In the genomic region with DNA sequence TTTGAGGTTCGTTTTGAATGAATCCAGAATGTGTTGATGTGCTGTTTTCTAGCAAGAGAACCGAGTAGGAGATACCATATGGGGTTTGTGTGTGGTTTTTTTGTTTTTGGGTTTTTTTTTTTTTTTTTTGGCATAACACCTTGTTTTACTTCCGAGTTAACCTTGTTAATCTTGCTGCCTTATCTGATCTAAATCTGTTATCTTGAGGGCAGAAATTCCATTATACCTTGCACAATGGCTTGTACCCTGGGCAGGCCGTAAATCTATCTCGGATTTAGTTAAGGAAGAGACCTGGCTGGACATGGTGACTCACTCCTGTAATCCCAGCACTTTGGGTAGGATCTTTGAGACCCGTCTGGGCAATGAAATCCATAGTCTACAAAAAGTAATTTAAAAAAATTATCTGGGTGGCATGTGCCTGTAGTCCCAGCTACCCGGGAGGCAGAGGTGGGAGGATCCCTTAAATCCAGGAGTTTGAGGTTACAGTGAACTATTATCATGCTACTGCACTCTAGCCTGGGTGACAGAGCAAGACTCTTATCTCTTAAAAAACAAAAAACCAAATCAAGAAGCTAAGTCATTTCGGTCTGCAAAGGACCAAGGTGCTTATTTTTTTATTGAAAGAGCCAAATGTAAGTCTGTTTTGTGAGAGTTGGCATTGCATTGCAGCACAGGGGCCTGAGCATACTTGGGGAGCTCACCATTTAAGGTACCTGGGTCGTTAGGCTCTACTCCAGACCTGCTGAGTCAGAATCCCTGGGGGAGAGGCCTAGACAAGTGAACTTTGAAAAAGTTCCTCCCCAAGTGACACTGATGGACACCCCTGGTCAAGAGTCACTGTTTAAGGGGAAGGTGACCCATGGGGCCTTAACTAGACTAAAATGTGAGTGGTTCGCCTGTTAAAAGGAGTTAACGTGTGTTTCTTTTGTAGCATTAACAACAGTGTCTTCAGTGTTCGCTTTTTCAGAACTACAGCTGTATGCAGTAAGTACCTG, we compare ENCODE assay signal across 1 cellular context.
TF ChIP-seq lines count a peak whose summit lies in the region.

No MANE protein-coding gene starts in this region.

TF ChIP-seq in K562, 482 proteins besides CTCF, POLR2A, EP300 and RAD21 (continued from another document and continues in another):
- TF ChIP-seq TAF7 (tag; IDR thresholded peaks at IDR 0.05) (no peak), ZC3H4 (CRISPR knock-in tag; IDR thresholded peaks at IDR 0.05; ENCODE audit: borderline replicate concordance) (no peak), RHOXF2B (CRISPR knock-in tag; conservative IDR thresholded peaks at IDR 0.05) (no peak), YY1 (IDR thresholded peaks at IDR 0.05; ENCODE audit: borderline replicate concordance in 1 of 3, control insufficient read depth in 1 of 3, extremely low read depth in 1 of 3, insufficient read depth in 3 of 3, insufficient read length in 1 of 3, insufficient replicate concordance in 2 of 3, low read depth in 1 of 3, low read length in 2 of 3) (no peak), ELF2 (CRISPR knock-in tag; IDR thresholded peaks at IDR 0.05) (no peak), BRF1 (IDR thresholded peaks at IDR 0.05; ENCODE audit: borderline replicate concordance, extremely low read depth, insufficient read length) (no peak), JUND (IDR thresholded peaks at IDR 0.05; ENCODE audit: borderline replicate concordance, low read depth, low read length) (peak; percentile 53; the same call in 1 of the 2 replicates), JUND (tag; IDR thresholded peaks at IDR 0.05; ENCODE audit: borderline replicate concordance, low read depth, low read length) (no peak; the same call in 2 of the 3 replicates), ZNF174 (CRISPR knock-in tag; IDR thresholded peaks at IDR 0.05) (no peak), MTA1 (IDR thresholded peaks at IDR 0.05; ENCODE audit: borderline replicate concordance) (0 out of 2 replicates have a peak, but pooled peaks have one; percentile 51), TCF7 (IDR thresholded peaks at IDR 0.05; ENCODE audit: borderline replicate concordance) (no peak), SIX5 (IDR thresholded peaks at IDR 0.05; ENCODE audit: borderline replicate concordance in 1 of 2, insufficient read depth in 1 of 2, low read depth in 1 of 2, low read length in 2 of 2) (no peak), HOXB6 (CRISPR knock-in tag; IDR thresholded peaks at IDR 0.05; ENCODE audit: borderline replicate concordance) (no peak), CTBP1 (IDR thresholded peaks at IDR 0.05; ENCODE audit: borderline replicate concordance) (peak; percentile 56; the same call in 1 of the 2 replicates), PTBP1 (IDR thresholded peaks at IDR 0.05; ENCODE audit: low read depth, low read length) (no peak), HNRNPL (IDR thresholded peaks at IDR 0.05; ENCODE audit: low read depth, low read length) (no peak), NCOR1 (IDR thresholded peaks at IDR 0.05) (peak; percentile 86), MTF1 (CRISPR knock-in tag; IDR thresholded peaks at IDR 0.05; ENCODE audit: borderline replicate concordance) (no peak), ZNF695 (CRISPR knock-in tag; IDR thresholded peaks at IDR 0.05) (no peak), ESRRA (IDR thresholded peaks at IDR 0.05; ENCODE audit: borderline replicate concordance, low read depth) (no peak), MIER1 (IDR thresholded peaks at IDR 0.05; ENCODE audit: low read depth) (no peak), ZNF282 (CRISPR knock-in tag; IDR thresholded peaks at IDR 0.05) (no peak), MYC (IDR thresholded peaks at IDR 0.05; ENCODE audit: low read depth, low read length) (peak; percentile 58; the same call in 1 of the 2 replicates), MYC (CRISPR knock-in tag; IDR thresholded peaks at IDR 0.05; ENCODE audit: borderline replicate concordance, low read depth) (no peak), ERF (CRISPR knock-in tag; IDR thresholded peaks at IDR 0.05) (no peak), ETV5 (CRISPR knock-in tag; IDR thresholded peaks at IDR 0.05; ENCODE audit: low read depth) (no peak), SETDB1 (IDR thresholded peaks at IDR 0.05; ENCODE audit: low read length) (no peak), KAT7 (CRISPR knock-in tag; IDR thresholded peaks at IDR 0.05; ENCODE audit: borderline replicate concordance) (no peak), CBX1 (IDR thresholded peaks at IDR 0.05; ENCODE audit: low read depth) (no peak), MAFG (tag; conservative IDR thresholded peaks at IDR 0.05) (peak; percentile 80), ZNF445 (CRISPR knock-in tag; IDR thresholded peaks at IDR 0.05; ENCODE audit: low read depth) (no peak), ZNF696 (CRISPR knock-in tag; conservative IDR thresholded peaks at IDR 0.05) (no peak), JUNB (CRISPR knock-in tag; conservative IDR thresholded peaks at IDR 0.05) (no peak), PTRF (tag; IDR thresholded peaks at IDR 0.05) (no peak), GTF2F1 (IDR thresholded peaks at IDR 0.05; ENCODE audit: low read depth, low read length) (no peak), GATAD2B (IDR thresholded peaks at IDR 0.05; ENCODE audit: borderline replicate concordance) (no peak), CBFA2T2 (conservative IDR thresholded peaks at IDR 0.05) (peak; percentile 84), PHF21A (IDR thresholded peaks at IDR 0.05; ENCODE audit: borderline replicate concordance, low read depth) (no peak)
- TF ChIP-seq, protein P1, sequence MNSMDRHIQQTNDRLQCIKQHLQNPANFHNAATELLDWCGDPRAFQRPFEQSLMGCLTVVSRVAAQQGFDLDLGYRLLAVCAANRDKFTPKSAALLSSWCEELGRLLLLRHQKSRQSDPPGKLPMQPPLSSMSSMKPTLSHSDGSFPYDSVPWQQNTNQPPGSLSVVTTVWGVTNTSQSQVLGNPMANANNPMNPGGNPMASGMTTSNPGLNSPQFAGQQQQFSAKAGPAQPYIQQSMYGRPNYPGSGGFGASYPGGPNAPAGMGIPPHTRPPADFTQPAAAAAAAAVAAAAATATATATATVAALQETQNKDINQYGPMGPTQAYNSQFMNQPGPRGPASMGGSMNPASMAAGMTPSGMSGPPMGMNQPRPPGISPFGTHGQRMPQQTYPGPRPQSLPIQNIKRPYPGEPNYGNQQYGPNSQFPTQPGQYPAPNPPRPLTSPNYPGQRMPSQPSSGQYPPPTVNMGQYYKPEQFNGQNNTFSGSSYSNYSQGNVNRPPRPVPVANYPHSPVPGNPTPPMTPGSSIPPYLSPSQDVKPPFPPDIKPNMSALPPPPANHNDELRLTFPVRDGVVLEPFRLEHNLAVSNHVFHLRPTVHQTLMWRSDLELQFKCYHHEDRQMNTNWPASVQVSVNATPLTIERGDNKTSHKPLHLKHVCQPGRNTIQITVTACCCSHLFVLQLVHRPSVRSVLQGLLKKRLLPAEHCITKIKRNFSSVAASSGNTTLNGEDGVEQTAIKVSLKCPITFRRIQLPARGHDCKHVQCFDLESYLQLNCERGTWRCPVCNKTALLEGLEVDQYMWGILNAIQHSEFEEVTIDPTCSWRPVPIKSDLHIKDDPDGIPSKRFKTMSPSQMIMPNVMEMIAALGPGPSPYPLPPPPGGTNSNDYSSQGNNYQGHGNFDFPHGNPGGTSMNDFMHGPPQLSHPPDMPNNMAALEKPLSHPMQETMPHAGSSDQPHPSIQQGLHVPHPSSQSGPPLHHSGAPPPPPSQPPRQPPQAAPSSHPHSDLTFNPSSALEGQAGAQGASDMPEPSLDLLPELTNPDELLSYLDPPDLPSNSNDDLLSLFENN (IDR thresholded peaks at IDR 0.05; ENCODE audit: low read depth in 2 of 2, low read length in 2 of 2): peak in 1 of 2 experiments; percentile 68; a peak in 1 of 4 replicates
- TF ChIP-seq, protein P2, sequence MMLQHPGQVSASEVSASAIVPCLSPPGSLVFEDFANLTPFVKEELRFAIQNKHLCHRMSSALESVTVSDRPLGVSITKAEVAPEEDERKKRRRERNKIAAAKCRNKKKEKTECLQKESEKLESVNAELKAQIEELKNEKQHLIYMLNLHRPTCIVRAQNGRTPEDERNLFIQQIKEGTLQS (IDR thresholded peaks at IDR 0.05): peak; percentile 74
- TF ChIP-seq, protein P2 (CRISPR knock-in tag; conservative IDR thresholded peaks at IDR 0.05): no peak
- TF ChIP-seq, protein P3, sequence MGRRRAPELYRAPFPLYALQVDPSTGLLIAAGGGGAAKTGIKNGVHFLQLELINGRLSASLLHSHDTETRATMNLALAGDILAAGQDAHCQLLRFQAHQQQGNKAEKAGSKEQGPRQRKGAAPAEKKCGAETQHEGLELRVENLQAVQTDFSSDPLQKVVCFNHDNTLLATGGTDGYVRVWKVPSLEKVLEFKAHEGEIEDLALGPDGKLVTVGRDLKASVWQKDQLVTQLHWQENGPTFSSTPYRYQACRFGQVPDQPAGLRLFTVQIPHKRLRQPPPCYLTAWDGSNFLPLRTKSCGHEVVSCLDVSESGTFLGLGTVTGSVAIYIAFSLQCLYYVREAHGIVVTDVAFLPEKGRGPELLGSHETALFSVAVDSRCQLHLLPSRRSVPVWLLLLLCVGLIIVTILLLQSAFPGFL (CRISPR knock-in tag; IDR thresholded peaks at IDR 0.05): no peak
- TF ChIP-seq, protein P4, sequence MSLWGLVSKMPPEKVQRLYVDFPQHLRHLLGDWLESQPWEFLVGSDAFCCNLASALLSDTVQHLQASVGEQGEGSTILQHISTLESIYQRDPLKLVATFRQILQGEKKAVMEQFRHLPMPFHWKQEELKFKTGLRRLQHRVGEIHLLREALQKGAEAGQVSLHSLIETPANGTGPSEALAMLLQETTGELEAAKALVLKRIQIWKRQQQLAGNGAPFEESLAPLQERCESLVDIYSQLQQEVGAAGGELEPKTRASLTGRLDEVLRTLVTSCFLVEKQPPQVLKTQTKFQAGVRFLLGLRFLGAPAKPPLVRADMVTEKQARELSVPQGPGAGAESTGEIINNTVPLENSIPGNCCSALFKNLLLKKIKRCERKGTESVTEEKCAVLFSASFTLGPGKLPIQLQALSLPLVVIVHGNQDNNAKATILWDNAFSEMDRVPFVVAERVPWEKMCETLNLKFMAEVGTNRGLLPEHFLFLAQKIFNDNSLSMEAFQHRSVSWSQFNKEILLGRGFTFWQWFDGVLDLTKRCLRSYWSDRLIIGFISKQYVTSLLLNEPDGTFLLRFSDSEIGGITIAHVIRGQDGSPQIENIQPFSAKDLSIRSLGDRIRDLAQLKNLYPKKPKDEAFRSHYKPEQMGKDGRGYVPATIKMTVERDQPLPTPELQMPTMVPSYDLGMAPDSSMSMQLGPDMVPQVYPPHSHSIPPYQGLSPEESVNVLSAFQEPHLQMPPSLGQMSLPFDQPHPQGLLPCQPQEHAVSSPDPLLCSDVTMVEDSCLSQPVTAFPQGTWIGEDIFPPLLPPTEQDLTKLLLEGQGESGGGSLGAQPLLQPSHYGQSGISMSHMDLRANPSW (CRISPR knock-in tag; IDR thresholded peaks at IDR 0.05): no peak
- TF ChIP-seq, protein P5, sequence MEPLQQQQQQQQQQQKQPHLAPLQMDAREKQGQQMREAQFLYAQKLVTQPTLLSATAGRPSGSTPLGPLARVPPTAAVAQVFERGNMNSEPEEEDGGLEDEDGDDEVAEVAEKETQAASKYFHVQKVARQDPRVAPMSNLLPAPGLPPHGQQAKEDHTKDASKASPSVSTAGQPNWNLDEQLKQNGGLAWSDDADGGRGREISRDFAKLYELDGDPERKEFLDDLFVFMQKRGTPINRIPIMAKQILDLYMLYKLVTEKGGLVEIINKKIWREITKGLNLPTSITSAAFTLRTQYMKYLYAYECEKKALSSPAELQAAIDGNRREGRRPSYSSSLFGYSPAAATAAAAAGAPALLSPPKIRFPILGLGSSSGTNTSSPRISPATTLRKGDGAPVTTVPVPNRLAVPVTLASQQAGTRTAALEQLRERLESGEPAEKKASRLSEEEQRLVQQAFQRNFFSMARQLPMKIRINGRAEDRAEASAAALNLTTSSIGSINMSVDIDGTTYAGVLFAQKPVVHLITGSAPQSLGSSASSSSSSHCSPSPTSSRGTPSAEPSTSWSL (CRISPR knock-in tag; IDR thresholded peaks at IDR 0.05; ENCODE audit: borderline replicate concordance): no peak
- TF ChIP-seq, protein P6, sequence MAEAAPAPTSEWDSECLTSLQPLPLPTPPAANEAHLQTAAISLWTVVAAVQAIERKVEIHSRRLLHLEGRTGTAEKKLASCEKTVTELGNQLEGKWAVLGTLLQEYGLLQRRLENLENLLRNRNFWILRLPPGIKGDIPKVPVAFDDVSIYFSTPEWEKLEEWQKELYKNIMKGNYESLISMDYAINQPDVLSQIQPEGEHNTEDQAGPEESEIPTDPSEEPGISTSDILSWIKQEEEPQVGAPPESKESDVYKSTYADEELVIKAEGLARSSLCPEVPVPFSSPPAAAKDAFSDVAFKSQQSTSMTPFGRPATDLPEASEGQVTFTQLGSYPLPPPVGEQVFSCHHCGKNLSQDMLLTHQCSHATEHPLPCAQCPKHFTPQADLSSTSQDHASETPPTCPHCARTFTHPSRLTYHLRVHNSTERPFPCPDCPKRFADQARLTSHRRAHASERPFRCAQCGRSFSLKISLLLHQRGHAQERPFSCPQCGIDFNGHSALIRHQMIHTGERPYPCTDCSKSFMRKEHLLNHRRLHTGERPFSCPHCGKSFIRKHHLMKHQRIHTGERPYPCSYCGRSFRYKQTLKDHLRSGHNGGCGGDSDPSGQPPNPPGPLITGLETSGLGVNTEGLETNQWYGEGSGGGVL (CRISPR knock-in tag; IDR thresholded peaks at IDR 0.05): no peak
- TF ChIP-seq, protein P7, sequence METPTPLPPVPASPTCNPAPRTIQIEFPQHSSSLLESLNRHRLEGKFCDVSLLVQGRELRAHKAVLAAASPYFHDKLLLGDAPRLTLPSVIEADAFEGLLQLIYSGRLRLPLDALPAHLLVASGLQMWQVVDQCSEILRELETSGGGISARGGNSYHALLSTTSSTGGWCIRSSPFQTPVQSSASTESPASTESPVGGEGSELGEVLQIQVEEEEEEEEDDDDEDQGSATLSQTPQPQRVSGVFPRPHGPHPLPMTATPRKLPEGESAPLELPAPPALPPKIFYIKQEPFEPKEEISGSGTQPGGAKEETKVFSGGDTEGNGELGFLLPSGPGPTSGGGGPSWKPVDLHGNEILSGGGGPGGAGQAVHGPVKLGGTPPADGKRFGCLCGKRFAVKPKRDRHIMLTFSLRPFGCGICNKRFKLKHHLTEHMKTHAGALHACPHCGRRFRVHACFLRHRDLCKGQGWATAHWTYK (CRISPR knock-in tag; IDR thresholded peaks at IDR 0.05): no peak
- TF ChIP-seq, protein P8, sequence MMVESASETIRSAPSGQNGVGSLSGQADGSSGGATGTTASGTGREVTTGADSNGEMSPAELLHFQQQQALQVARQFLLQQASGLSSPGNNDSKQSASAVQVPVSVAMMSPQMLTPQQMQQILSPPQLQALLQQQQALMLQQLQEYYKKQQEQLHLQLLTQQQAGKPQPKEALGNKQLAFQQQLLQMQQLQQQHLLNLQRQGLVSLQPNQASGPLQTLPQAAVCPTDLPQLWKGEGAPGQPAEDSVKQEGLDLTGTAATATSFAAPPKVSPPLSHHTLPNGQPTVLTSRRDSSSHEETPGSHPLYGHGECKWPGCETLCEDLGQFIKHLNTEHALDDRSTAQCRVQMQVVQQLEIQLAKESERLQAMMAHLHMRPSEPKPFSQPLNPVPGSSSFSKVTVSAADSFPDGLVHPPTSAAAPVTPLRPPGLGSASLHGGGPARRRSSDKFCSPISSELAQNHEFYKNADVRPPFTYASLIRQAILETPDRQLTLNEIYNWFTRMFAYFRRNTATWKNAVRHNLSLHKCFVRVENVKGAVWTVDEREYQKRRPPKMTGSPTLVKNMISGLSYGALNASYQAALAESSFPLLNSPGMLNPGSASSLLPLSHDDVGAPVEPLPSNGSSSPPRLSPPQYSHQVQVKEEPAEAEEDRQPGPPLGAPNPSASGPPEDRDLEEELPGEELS (CRISPR knock-in tag; IDR thresholded peaks at IDR 0.05; ENCODE audit: borderline replicate concordance): no peak
